ENCODE assay signal across 1 cellular context in genomic region chr5:142881076-142881466, GRCh38.
TF ChIP-seq lines count a peak whose summit lies in the region.

No MANE protein-coding gene starts in this region.

TF ChIP-seq in SK-N-SH treated with all-trans-retinoic acid at 6 μM for 48 hours, 23 proteins besides CTCF, POLR2A, EP300 and RAD21 (continued from another document):
- TF ChIP-seq, protein P1, sequence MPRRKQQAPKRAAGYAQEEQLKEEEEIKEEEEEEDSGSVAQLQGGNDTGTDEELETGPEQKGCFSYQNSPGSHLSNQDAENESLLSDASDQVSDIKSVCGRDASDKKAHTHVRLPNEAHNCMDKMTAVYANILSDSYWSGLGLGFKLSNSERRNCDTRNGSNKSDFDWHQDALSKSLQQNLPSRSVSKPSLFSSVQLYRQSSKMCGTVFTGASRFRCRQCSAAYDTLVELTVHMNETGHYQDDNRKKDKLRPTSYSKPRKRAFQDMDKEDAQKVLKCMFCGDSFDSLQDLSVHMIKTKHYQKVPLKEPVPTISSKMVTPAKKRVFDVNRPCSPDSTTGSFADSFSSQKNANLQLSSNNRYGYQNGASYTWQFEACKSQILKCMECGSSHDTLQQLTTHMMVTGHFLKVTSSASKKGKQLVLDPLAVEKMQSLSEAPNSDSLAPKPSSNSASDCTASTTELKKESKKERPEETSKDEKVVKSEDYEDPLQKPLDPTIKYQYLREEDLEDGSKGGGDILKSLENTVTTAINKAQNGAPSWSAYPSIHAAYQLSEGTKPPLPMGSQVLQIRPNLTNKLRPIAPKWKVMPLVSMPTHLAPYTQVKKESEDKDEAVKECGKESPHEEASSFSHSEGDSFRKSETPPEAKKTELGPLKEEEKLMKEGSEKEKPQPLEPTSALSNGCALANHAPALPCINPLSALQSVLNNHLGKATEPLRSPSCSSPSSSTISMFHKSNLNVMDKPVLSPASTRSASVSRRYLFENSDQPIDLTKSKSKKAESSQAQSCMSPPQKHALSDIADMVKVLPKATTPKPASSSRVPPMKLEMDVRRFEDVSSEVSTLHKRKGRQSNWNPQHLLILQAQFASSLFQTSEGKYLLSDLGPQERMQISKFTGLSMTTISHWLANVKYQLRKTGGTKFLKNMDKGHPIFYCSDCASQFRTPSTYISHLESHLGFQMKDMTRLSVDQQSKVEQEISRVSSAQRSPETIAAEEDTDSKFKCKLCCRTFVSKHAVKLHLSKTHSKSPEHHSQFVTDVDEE (CRISPR knock-in tag; IDR thresholded peaks at IDR 0.05): no peak
- TF ChIP-seq TCF4 (CRISPR knock-in tag; IDR thresholded peaks at IDR 0.05; ENCODE audit: borderline replicate concordance): no peak
